Comparison of ENCODE assay signal across 8 cellular contexts in genomic region chr5:114360816-114361723, GRCh38. TPM values are rescaled to one million over a fixed set of nuclear protein-coding genes. Genes with fewer than 3 reads are reported as not detected.
A peak's percentile ranks its signal among the peaks of the same experiment; 100 is the strongest.
DNase-seq lines count a peak whose midpoint lies in the region; ATAC-seq and TF ChIP-seq lines count a peak whose summit lies in the region.

No MANE protein-coding gene starts in this region.

- WGBS in hepatocyte (ENCODE audit: low lambda C conversion rate, missing lambda C conversion rate), result under 1% methylated on average over 52 of the region's 78 CpGs
- WGBS in sigmoid colon, 2 donors, result 1% methylated on average over 78 of the region's 78 CpGs

- POLR2A ChIA-PET in MCF 10A (lab: Yijun Ruan, JAX), result no interaction called here
- POLR2A ChIA-PET in WTC11 (lab: Charles Lee), result interaction anchor here (1.3 kb wide), 1 partner anchor 86 kb away, joined by 3 read pairs; no protein-coding TSS in a partner anchor
- POLR2A ChIA-PET in CD8-positive, alpha-beta T cell (lab: Charles Lee), result no interaction called here

- H3K4me3 ChIP-seq in breast epithelium (peak overlapping the region; percentile 50 to 70 (median 58)), hepatocyte (peak overlapping the region; percentile 80), sigmoid colon (peak overlapping the region; percentile 54 to 79 (median 76))
- H3K4me3 ChIP-seq in CD8-positive, alpha-beta T cell (ENCODE audit: low read depth, low read length), result no peak overlapping the region

- no peak for TF ChIP-seq POLR2A in breast epithelium (IDR thresholded peaks at IDR 0.05)
- no peak for TF ChIP-seq POLR2A in sigmoid colon (IDR thresholded peaks at IDR 0.05)

- BruUV-seq in MCF 10A (replicated peaks; lab: Mats Ljungman, UMichigan), result no TSS peak

- H3K27me3 ChIP-seq in breast epithelium (peaks cover 0 to 54% of the 10 kb centered on the region in 2 donors), hepatocyte (peaks cover 54% of the 10 kb centered on the region), sigmoid colon (peaks cover 0 to 36% (median 0%) of the 10 kb centered on the region in 3 donors)
- peaks cover 7% of the 10 kb centered on the region for H3K27me3 ChIP-seq in CD8-positive, alpha-beta T cell (ENCODE audit: insufficient read depth, low read length)

- no peak overlapping the region for H3K4me3 Mint-ChIP-seq in MCF 10A (ENCODE audit: unreplicated experiment)
- H3K4me3 Mint-ChIP-seq in WTC11, result peak overlapping the region; percentile 99
- no peak overlapping the region for H3K4me3 Mint-ChIP-seq in CD8-positive, alpha-beta T cell

- CTCF ChIA-PET in MCF 10A (lab: Yijun Ruan, JAX) (no interaction called here), WTC11 (lab: Charles Lee) (interaction anchor here (0.9 to 10.6 kb wide), 13 partner anchors 25 to 682 kb away, joined by 3 to 156 read pairs (median 4); no protein-coding TSS in a partner anchor)
- CTCF ChIA-PET in CD8-positive, alpha-beta T cell (lab: Charles Lee), result no interaction called here

- peak; percentile 33 for ATAC-seq in HG03460 (IDR thresholded peaks at IDR 0.05; ENCODE audit: unreplicated experiment)
- ATAC-seq in WTC11, result peak; percentile 60
- ATAC-seq in CD8-positive, alpha-beta T cell, result no peak

- H3K27ac ChIP-seq in breast epithelium, result no peak overlapping the region
- H3K27ac ChIP-seq in hepatocyte, result peak overlapping the region; percentile 34
- H3K27ac ChIP-seq in sigmoid colon, result peak overlapping the region; percentile 56 to 82 (median 78)
- no peak overlapping the region for H3K27ac ChIP-seq in CD8-positive, alpha-beta T cell (ENCODE audit: low read depth, low read length)

- no peaks in the 10 kb centered on the region for H3K9me2 ChIP-seq in hepatocyte (replicated peaks; ENCODE audit: insufficient read depth)

- H3K36me3 ChIP-seq in breast epithelium, result no peaks in the 10 kb centered on the region
- no peaks in the 10 kb centered on the region for H3K36me3 ChIP-seq in hepatocyte (replicated peaks; ENCODE audit: insufficient read depth, low read depth)
- H3K36me3 ChIP-seq in sigmoid colon, result no peaks in the 10 kb centered on the region
- H3K36me3 ChIP-seq in CD8-positive, alpha-beta T cell (ENCODE audit: insufficient read depth, low read length), result no peaks in the 10 kb centered on the region

- H3K4me2 ChIP-seq in hepatocyte, result peak overlapping the region; percentile 96

- TF ChIP-seq CTCF in breast epithelium (IDR thresholded peaks at IDR 0.05) (no peak), MCF 10A (IDR thresholded peaks at IDR 0.05; ENCODE audit: unreplicated experiment) (no peak), WTC11 (IDR thresholded peaks at IDR 0.05) (no peak), hepatocyte (IDR thresholded peaks at IDR 0.05; ENCODE audit: poor library complexity) (peak; percentile 52), sigmoid colon (IDR thresholded peaks at IDR 0.05) (no peak)
- TF ChIP-seq CTCF in CD8-positive, alpha-beta T cell (IDR thresholded peaks at IDR 0.05), result no peak

- no peaks in the 10 kb centered on the region for H4K20me1 ChIP-seq in hepatocyte (ENCODE audit: insufficient read depth, poor library complexity, severe bottlenecking)

- H3K4me1 Mint-ChIP-seq in MCF 10A (ENCODE audit: insufficient read depth, unreplicated experiment), result no peaks in the 10 kb centered on the region
- H3K4me1 Mint-ChIP-seq in WTC11, result peaks cover 50% of the 10 kb centered on the region
- no peaks in the 10 kb centered on the region for H3K4me1 Mint-ChIP-seq in CD8-positive, alpha-beta T cell (ENCODE audit: low read depth)

- H3K4me1 ChIP-seq in breast epithelium (peaks cover 0 to 8% of the 10 kb centered on the region in 2 donors), hepatocyte (ENCODE audit: insufficient read depth) (peaks cover 16% of the 10 kb centered on the region), sigmoid colon (peaks cover 0 to 40% (median 24%) of the 10 kb centered on the region in 4 donors)
- H3K4me1 ChIP-seq in CD8-positive, alpha-beta T cell (ENCODE audit: insufficient read depth, low read length), result no peaks in the 10 kb centered on the region

- peak overlapping the region; percentile 79 for H2AFZ ChIP-seq in hepatocyte

- intact Hi-C loops in breast epithelium (cut with DNase I; ENCODE audit: low total_unique reads) (no loop called here), MCF 10A (cut with micrococcal nuclease) (no loop called here), sigmoid colon (cut with DNase I) (loop anchor here (5.0 kb wide), 1 partner anchor 86 kb away; no protein-coding TSS in a partner anchor)
- intact Hi-C loops in CD8-positive, alpha-beta T cell (cut with DNase I, micrococcal nuclease), result no loop called here

- DNase-seq in breast epithelium (ENCODE audit: low spot score in 2 of 2) (no peak), MCF 10A (ENCODE audit: unreplicated experiment) (no peak), WTC11 (ENCODE audit: low spot score) (peak; percentile 89), hepatocyte (ENCODE audit: low spot score) (peak; percentile 81), sigmoid colon (no peak), DMS153 (lab: John Stamatoyannopoulos, UW) (no peak)
- no peak for DNase-seq in CD8-positive, alpha-beta T cell

- H3K36me3 Mint-ChIP-seq in MCF 10A (ENCODE audit: insufficient read depth, unreplicated experiment) (no peaks in the 10 kb centered on the region), WTC11 (no peaks in the 10 kb centered on the region)
- no peaks in the 10 kb centered on the region for H3K36me3 Mint-ChIP-seq in CD8-positive, alpha-beta T cell

- peaks cover 43% of the 10 kb centered on the region for H3K27me3 Mint-ChIP-seq in MCF 10A (ENCODE audit: insufficient read depth, unreplicated experiment)
- peaks cover 4% of the 10 kb centered on the region; the same call in 1 of the 2 replicates for H3K27me3 Mint-ChIP-seq in WTC11 (ENCODE audit: low read depth)
- H3K27me3 Mint-ChIP-seq in CD8-positive, alpha-beta T cell (ENCODE audit: low read depth), result peaks cover 43% of the 10 kb centered on the region

- H3K79me2 ChIP-seq in hepatocyte, result no peaks in the 10 kb centered on the region

- no peak overlapping the region for H3K27ac Mint-ChIP-seq in MCF 10A (ENCODE audit: low read depth, unreplicated experiment)
- H3K27ac Mint-ChIP-seq in WTC11, result peak overlapping the region; percentile 100
- H3K27ac Mint-ChIP-seq in CD8-positive, alpha-beta T cell, result no peak overlapping the region

- no peak for TF ChIP-seq EP300 in sigmoid colon (IDR thresholded peaks at IDR 0.05)

- H3K9me3 Mint-ChIP-seq in MCF 10A (ENCODE audit: unreplicated experiment) (no peaks in the 10 kb centered on the region), WTC11 (no peaks in the 10 kb centered on the region)
- H3K9me3 Mint-ChIP-seq in CD8-positive, alpha-beta T cell, result no peaks in the 10 kb centered on the region

- H3K9me3 ChIP-seq in breast epithelium, result no peaks in the 10 kb centered on the region
- H3K9me3 ChIP-seq in hepatocyte (ENCODE audit: low read depth), result no peaks in the 10 kb centered on the region
- no peaks in the 10 kb centered on the region for H3K9me3 ChIP-seq in sigmoid colon
- H3K9me3 ChIP-seq in CD8-positive, alpha-beta T cell (ENCODE audit: low read length), result no peaks in the 10 kb centered on the region

TF ChIP-seq in WTC11, 78 proteins besides CTCF, POLR2A, EP300 and RAD21 (continues in another document):
- TF ChIP-seq SP1 (CRISPR knock-in tag; conservative IDR thresholded peaks at IDR 0.05) (peak; percentile 53), ZBTB21 (CRISPR knock-in tag; IDR thresholded peaks at IDR 0.05; ENCODE audit: borderline replicate concordance) (no peak), TP53 (CRISPR knock-in tag; IDR thresholded peaks at IDR 0.05) (no peak), ZNF219 (CRISPR knock-in tag; IDR thresholded peaks at IDR 0.05; ENCODE audit: borderline replicate concordance) (no peak), ESRRA (CRISPR knock-in tag; IDR thresholded peaks at IDR 0.05; ENCODE audit: borderline replicate concordance) (no peak), ZNF416 (CRISPR knock-in tag; IDR thresholded peaks at IDR 0.05) (no peak), ZNF423 (CRISPR knock-in tag; IDR thresholded peaks at IDR 0.05) (peak; percentile 70)
- TF ChIP-seq, protein P1, sequence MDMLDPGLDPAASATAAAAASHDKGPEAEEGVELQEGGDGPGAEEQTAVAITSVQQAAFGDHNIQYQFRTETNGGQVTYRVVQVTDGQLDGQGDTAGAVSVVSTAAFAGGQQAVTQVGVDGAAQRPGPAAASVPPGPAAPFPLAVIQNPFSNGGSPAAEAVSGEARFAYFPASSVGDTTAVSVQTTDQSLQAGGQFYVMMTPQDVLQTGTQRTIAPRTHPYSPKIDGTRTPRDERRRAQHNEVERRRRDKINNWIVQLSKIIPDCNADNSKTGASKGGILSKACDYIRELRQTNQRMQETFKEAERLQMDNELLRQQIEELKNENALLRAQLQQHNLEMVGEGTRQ (CRISPR knock-in tag; IDR thresholded peaks at IDR 0.05), result no peak
- TF ChIP-seq, protein P2, sequence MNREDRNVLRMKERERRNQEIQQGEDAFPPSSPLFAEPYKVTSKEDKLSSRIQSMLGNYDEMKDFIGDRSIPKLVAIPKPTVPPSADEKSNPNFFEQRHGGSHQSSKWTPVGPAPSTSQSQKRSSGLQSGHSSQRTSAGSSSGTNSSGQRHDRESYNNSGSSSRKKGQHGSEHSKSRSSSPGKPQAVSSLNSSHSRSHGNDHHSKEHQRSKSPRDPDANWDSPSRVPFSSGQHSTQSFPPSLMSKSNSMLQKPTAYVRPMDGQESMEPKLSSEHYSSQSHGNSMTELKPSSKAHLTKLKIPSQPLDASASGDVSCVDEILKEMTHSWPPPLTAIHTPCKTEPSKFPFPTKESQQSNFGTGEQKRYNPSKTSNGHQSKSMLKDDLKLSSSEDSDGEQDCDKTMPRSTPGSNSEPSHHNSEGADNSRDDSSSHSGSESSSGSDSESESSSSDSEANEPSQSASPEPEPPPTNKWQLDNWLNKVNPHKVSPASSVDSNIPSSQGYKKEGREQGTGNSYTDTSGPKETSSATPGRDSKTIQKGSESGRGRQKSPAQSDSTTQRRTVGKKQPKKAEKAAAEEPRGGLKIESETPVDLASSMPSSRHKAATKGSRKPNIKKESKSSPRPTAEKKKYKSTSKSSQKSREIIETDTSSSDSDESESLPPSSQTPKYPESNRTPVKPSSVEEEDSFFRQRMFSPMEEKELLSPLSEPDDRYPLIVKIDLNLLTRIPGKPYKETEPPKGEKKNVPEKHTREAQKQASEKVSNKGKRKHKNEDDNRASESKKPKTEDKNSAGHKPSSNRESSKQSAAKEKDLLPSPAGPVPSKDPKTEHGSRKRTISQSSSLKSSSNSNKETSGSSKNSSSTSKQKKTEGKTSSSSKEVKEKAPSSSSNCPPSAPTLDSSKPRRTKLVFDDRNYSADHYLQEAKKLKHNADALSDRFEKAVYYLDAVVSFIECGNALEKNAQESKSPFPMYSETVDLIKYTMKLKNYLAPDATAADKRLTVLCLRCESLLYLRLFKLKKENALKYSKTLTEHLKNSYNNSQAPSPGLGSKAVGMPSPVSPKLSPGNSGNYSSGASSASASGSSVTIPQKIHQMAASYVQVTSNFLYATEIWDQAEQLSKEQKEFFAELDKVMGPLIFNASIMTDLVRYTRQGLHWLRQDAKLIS (CRISPR knock-in tag; IDR thresholded peaks at IDR 0.05; ENCODE audit: borderline replicate concordance), result no peak

RNA-seq across cellular contexts. Expression of gene KCNN2, which starts 0.8 kb away (rescaled TPM):
- under 1 TPM in 2 of 3 donors, not detected in 1; 0.16 to 0.33 TPM for total RNA-seq in breast epithelium
- not detected in 2 replicates for total RNA-seq in MCF 10A (2022)
- 11.9 to 13.1 TPM (median 12.0 TPM) in 3 replicates for total RNA-seq in WTC11 (2021)
- total RNA-seq in hepatocyte, result 3.2 and 3.9 TPM in 2 replicates
- polyA plus RNA-seq in hepatocyte, result 6.4 and 9.5 TPM in 2 replicates
- total RNA-seq in sigmoid colon, result 1 to 10 TPM; 1.8 to 8.2 (median 4.4) TPM
- polyA plus RNA-seq in sigmoid colon, result under 1 TPM in 1 of 3 donors, not detected in 2; 0.31 TPM
- total RNA-seq in CD8-positive, alpha-beta T cell, result not detected

Comparison
In these comparisons a context has a peak if more than half of its experiments do, and no peak if none do; other contexts are left out.
1. DNase-seq: peak in WTC11 (single experiment) and hepatocyte (single experiment); none in breast epithelium (0 of 2), MCF 10A (single experiment), sigmoid colon (single experiment), DMS153 (single experiment) and CD8-positive, alpha-beta T cell (0 of 7).
2. H3K27ac ChIP-seq: peak in hepatocyte (single experiment) and sigmoid colon (4 of 4); none in breast epithelium (0 of 2) and CD8-positive, alpha-beta T cell (single experiment).